In genomic region chr17:7842380-7842949, GRCh38 we compare ENCODE assay signal across 1 cellular context.
TF ChIP-seq lines count a peak whose summit lies in the region.

No MANE protein-coding gene starts in this region.

TF ChIP-seq in HepG2, 621 proteins besides CTCF, POLR2A, EP300 and RAD21 (continued from another document and continues in another):
- TF ChIP-seq PLSCR1 (CRISPR knock-in tag; IDR thresholded peaks at IDR 0.05; ENCODE audit: borderline replicate concordance): no peak
- TF ChIP-seq ZNF275 (CRISPR knock-in tag; IDR thresholded peaks at IDR 0.05; ENCODE audit: borderline replicate concordance): 0 out of 2 replicates have a peak, but pooled peaks have one; percentile 37
- TF ChIP-seq ARID2 (CRISPR knock-in tag; IDR thresholded peaks at IDR 0.05; ENCODE audit: borderline replicate concordance): no peak
- TF ChIP-seq ZNF839 (CRISPR knock-in tag; IDR thresholded peaks at IDR 0.05; ENCODE audit: borderline replicate concordance): no peak
- no peak for TF ChIP-seq RXRA (CRISPR knock-in tag; IDR thresholded peaks at IDR 0.05)
- TF ChIP-seq PAF1 (CRISPR knock-in tag; IDR thresholded peaks at IDR 0.05): no peak
- peak; percentile 82 for TF ChIP-seq ZNF18 (CRISPR knock-in tag; IDR thresholded peaks at IDR 0.05; ENCODE audit: insufficient replicate concordance)
- no peak for TF ChIP-seq ZNF598 (CRISPR knock-in tag; IDR thresholded peaks at IDR 0.05; ENCODE audit: borderline replicate concordance)
- peak; percentile 67; the same call in 1 of the 2 replicates for TF ChIP-seq ZNF749 (CRISPR knock-in tag; IDR thresholded peaks at IDR 0.05; ENCODE audit: borderline replicate concordance)
- TF ChIP-seq TAF15 (IDR thresholded peaks at IDR 0.05; ENCODE audit: low read depth, low read length, poor library complexity, severe bottlenecking): no peak
- no peak for TF ChIP-seq NR2C2 (CRISPR knock-in tag; IDR thresholded peaks at IDR 0.05; ENCODE audit: borderline replicate concordance)
- no peak for TF ChIP-seq DR1 (CRISPR knock-in tag; IDR thresholded peaks at IDR 0.05)
- peak; percentile 69 for TF ChIP-seq AKAP8 (CRISPR knock-in tag; IDR thresholded peaks at IDR 0.05)
- 0 out of 2 replicates have a peak, but pooled peaks have one; percentile 85 for TF ChIP-seq DZIP1 (CRISPR knock-in tag; IDR thresholded peaks at IDR 0.05)
- peak; percentile 49 for TF ChIP-seq ZNF883 (CRISPR knock-in tag; IDR thresholded peaks at IDR 0.05; ENCODE audit: not compliant biosample characterization)
- no peak for TF ChIP-seq ZSCAN9 (CRISPR knock-in tag; IDR thresholded peaks at IDR 0.05; ENCODE audit: borderline replicate concordance)
- 0 out of 2 replicates have a peak, but pooled peaks have one; percentile 17 for TF ChIP-seq NR2F6 (IDR thresholded peaks at IDR 0.05)
- TF ChIP-seq NR2F6 (CRISPR knock-in tag; IDR thresholded peaks at IDR 0.05): no peak
- TF ChIP-seq MYC (CRISPR knock-in tag; IDR thresholded peaks at IDR 0.05; ENCODE audit: borderline replicate concordance): no peak
- TF ChIP-seq CBX2 (IDR thresholded peaks at IDR 0.05; ENCODE audit: low read depth, low read length): no peak
- TF ChIP-seq CBX2 (CRISPR knock-in tag; IDR thresholded peaks at IDR 0.05; ENCODE audit: low read depth): no peak
- no peak for TF ChIP-seq ZBTB10 (CRISPR knock-in tag; IDR thresholded peaks at IDR 0.05; ENCODE audit: borderline replicate concordance)
- no peak for TF ChIP-seq ZNF430 (CRISPR knock-in tag; IDR thresholded peaks at IDR 0.05)
- no peak for TF ChIP-seq CREB3 (CRISPR knock-in tag; IDR thresholded peaks at IDR 0.05)
- TF ChIP-seq ZNF607 (CRISPR knock-in tag; IDR thresholded peaks at IDR 0.05; ENCODE audit: borderline replicate concordance): no peak
- no peak for TF ChIP-seq ZBTB21 (CRISPR knock-in tag; IDR thresholded peaks at IDR 0.05)
- no peak for TF ChIP-seq FOXA1 (IDR thresholded peaks at IDR 0.05)
- no peak; the same call in 1 of the 2 replicates for TF ChIP-seq FOXA1 (CRISPR knock-in tag; IDR thresholded peaks at IDR 0.05)
- no peak for TF ChIP-seq NFKBIZ (CRISPR knock-in tag; IDR thresholded peaks at IDR 0.05)
- peak; percentile 42 for TF ChIP-seq SKI (IDR thresholded peaks at IDR 0.05; ENCODE audit: partially characterized antibody)
- no peak for TF ChIP-seq CREBL2 (CRISPR knock-in tag; IDR thresholded peaks at IDR 0.05; ENCODE audit: borderline replicate concordance)
- TF ChIP-seq KDM6A (CRISPR knock-in tag; IDR thresholded peaks at IDR 0.05; ENCODE audit: low read depth): no peak
- no peak for TF ChIP-seq ZNF605 (CRISPR knock-in tag; IDR thresholded peaks at IDR 0.05)
- TF ChIP-seq ZNF580 (CRISPR knock-in tag; IDR thresholded peaks at IDR 0.05; ENCODE audit: borderline replicate concordance, low read depth): 0 out of 2 replicates have a peak, but pooled peaks have one; percentile 42
- TF ChIP-seq MTERF4 (CRISPR knock-in tag; IDR thresholded peaks at IDR 0.05): no peak
- TF ChIP-seq ZNF446 (CRISPR knock-in tag; IDR thresholded peaks at IDR 0.05): 0 out of 2 replicates have a peak, but pooled peaks have one; percentile 1
- peak; percentile 75 for TF ChIP-seq ONECUT2 (CRISPR knock-in tag; IDR thresholded peaks at IDR 0.05)
- no peak for TF ChIP-seq ZBTB20 (CRISPR knock-in tag; IDR thresholded peaks at IDR 0.05; ENCODE audit: borderline replicate concordance, low read depth)
- no peak for TF ChIP-seq NCOA1 (CRISPR knock-in tag; IDR thresholded peaks at IDR 0.05)
- TF ChIP-seq ARID4A (CRISPR knock-in tag; IDR thresholded peaks at IDR 0.05; ENCODE audit: borderline replicate concordance): no peak
- TF ChIP-seq PHB2 (IDR thresholded peaks at IDR 0.05; ENCODE audit: partially characterized antibody): no peak
- TF ChIP-seq MEIS2 (CRISPR knock-in tag; IDR thresholded peaks at IDR 0.05): no peak
- TF ChIP-seq AGO2 (optimal IDR thresholded peaks at IDR 0.05; ENCODE audit: low read depth, low read length): peak; percentile 74
